9 cellular contexts compared by ENCODE assay signal in genomic region chr14:34665785-34666425, GRCh38. TPM values are rescaled to one million over a fixed set of nuclear protein-coding genes. Genes with fewer than 3 reads are reported as not detected.
A peak's percentile ranks its signal among the peaks of the same experiment; 100 is the strongest.
DNase-seq lines count a peak whose midpoint lies in the region; ATAC-seq and TF ChIP-seq lines count a peak whose summit lies in the region.
"Had no signal": no experiment of that assay in that cellular context is flagged by ENCODE, and none has a peak within 500 bp of the region (broad histone marks: within the 10 kb centered on the region; RNA-seq: fewer than 3 reads in every experiment).

No MANE protein-coding gene starts in this region.

- DNase-seq in DMS53 (lab: John Stamatoyannopoulos, UW) (peak; percentile 21), DMS53 treated with DMSO at 0.1 percent for 48 hours (lab: John Stamatoyannopoulos, UW; ENCODE audit: unreplicated experiment) (no peak), NOMO-1 treated with dmso at 0.1 percent for 144 hours (lab: John Stamatoyannopoulos, UW; ENCODE audit: unreplicated experiment) (peak; percentile 35), dermis microvascular lymphatic vessel endothelial cell (ENCODE audit: low read depth in 2 of 2) (peak; percentile 89 to 94), osteocyte (ENCODE audit: extremely low spot score, unreplicated experiment) (no peak), Caco-2 (no peak), anterior cingulate cortex (lab: John Stamatoyannopoulos, UW) (no peak)
- no peak for DNase-seq in effector memory CD8-positive, alpha-beta T cell

- H3K4me1 Mint-ChIP-seq in osteocyte (ENCODE audit: unreplicated experiment), result peaks cover 16% of the 10 kb centered on the region
- H3K4me1 Mint-ChIP-seq in Caco-2 (ENCODE audit: low read depth, unreplicated experiment), result no peaks in the 10 kb centered on the region
- peaks cover 3 to 6% of the 10 kb centered on the region in 2 donors for H3K4me1 Mint-ChIP-seq in effector memory CD8-positive, alpha-beta T cell (ENCODE audit: low read depth in 2 of 2)

- H3K9me3 ChIP-seq in Caco-2, result no peaks in the 10 kb centered on the region

- no TSS peak for BruUV-seq in Caco-2 (replicated peaks; lab: Mats Ljungman, UMichigan)

- H3K4me3 Mint-ChIP-seq in osteocyte (ENCODE audit: unreplicated experiment) (peak overlapping the region; percentile 29), Caco-2 (ENCODE audit: unreplicated experiment) (no peak overlapping the region)
- H3K4me3 Mint-ChIP-seq in effector memory CD8-positive, alpha-beta T cell, result no peak overlapping the region

- intact Hi-C loops in Caco-2 (cut with micrococcal nuclease; ENCODE audit: unreplicated experiment), result no loop called here

- H3K27me3 Mint-ChIP-seq in osteocyte (ENCODE audit: unreplicated experiment), result no peaks in the 10 kb centered on the region
- H3K27me3 Mint-ChIP-seq in Caco-2 (ENCODE audit: insufficient read depth, unreplicated experiment), result no peaks in the 10 kb centered on the region
- no peaks in the 10 kb centered on the region for H3K27me3 Mint-ChIP-seq in effector memory CD8-positive, alpha-beta T cell

- CTCF ChIA-PET in Caco-2 (lab: Charles Lee), result no interaction called here

- H3K36me3 ChIP-seq in Caco-2 (ENCODE audit: control insufficient read depth, insufficient read depth, low read length), result no peaks in the 10 kb centered on the region

- peak overlapping the region; percentile 88 for H3K27ac Mint-ChIP-seq in osteocyte (ENCODE audit: unreplicated experiment)
- H3K27ac Mint-ChIP-seq in Caco-2 (ENCODE audit: unreplicated experiment), result no peak overlapping the region
- no peak overlapping the region for H3K27ac Mint-ChIP-seq in effector memory CD8-positive, alpha-beta T cell

- TF ChIP-seq CTCF in osteocyte (IDR thresholded peaks at IDR 0.05) (no peak), Caco-2 (IDR thresholded peaks at IDR 0.05; ENCODE audit: insufficient read depth in 1 of 2, low read depth in 1 of 2, low read length in 1 of 2, severe bottlenecking in 1 of 2, unreplicated experiment in 1 of 2) (no peak)

- no peaks in the 10 kb centered on the region for H3K4me1 ChIP-seq in Caco-2

- POLR2A ChIA-PET in Caco-2 (lab: Charles Lee), result no interaction called here

- H3K9me3 Mint-ChIP-seq in osteocyte (ENCODE audit: unreplicated experiment) (peaks cover 8% of the 10 kb centered on the region), Caco-2 (ENCODE audit: unreplicated experiment) (no peaks in the 10 kb centered on the region)
- H3K9me3 Mint-ChIP-seq in effector memory CD8-positive, alpha-beta T cell, result no peaks in the 10 kb centered on the region

- H3K27me3 ChIP-seq in Caco-2 (replicated peaks; ENCODE audit: control insufficient read depth, insufficient read depth, low read length), result no peaks in the 10 kb centered on the region

- ATAC-seq in effector memory CD8-positive, alpha-beta T cell (replicated peaks), result no peak
- ATAC-seq: Panc1 had no signal

- no peak overlapping the region for H3K4me3 ChIP-seq in Caco-2 (ENCODE audit: low read depth, low read length)

- H3K36me3 Mint-ChIP-seq in osteocyte (ENCODE audit: unreplicated experiment) (peaks cover 1% of the 10 kb centered on the region), Caco-2 (ENCODE audit: insufficient read depth, unreplicated experiment) (no peaks in the 10 kb centered on the region)
- H3K36me3 Mint-ChIP-seq in effector memory CD8-positive, alpha-beta T cell (ENCODE audit: insufficient read depth), result no peaks in the 10 kb centered on the region

RNA-seq across cellular contexts. Expression of gene SNX6, which starts 36.0 kb away (rescaled TPM):
- total RNA-seq in dermis microvascular lymphatic vessel endothelial cell (78.9 and 80.5 TPM in 2 replicates), osteocyte (80.0 and 92.0 TPM in 2 replicates), Caco-2 (2022) (105 and 106 TPM in 2 replicates)

RNA-seq across cellular contexts. Expression of gene CFL2, which starts 48.5 kb away (rescaled TPM):
- 42.5 and 56.5 TPM in 2 replicates for total RNA-seq in dermis microvascular lymphatic vessel endothelial cell
- total RNA-seq in osteocyte, result 42.0 and 47.0 TPM in 2 replicates
- 39.7 and 41.9 TPM in 2 replicates for total RNA-seq in Caco-2 (2022)

Comparison
In these comparisons a context has a peak if more than half of its experiments do, and no peak if none do; other contexts are left out.
1. DNase-seq: peak in DMS53 (single experiment), NOMO-1 treated with dmso at 0.1 percent for 144 hours (single experiment) and dermis microvascular lymphatic vessel endothelial cell (2 of 2); none in DMS53 treated with DMSO at 0.1 percent for 48 hours (single experiment), osteocyte (single experiment), Caco-2 (0 of 2), effector memory CD8-positive, alpha-beta T cell (0 of 3) and anterior cingulate cortex (0 of 58).